ENCODE assay signal across 24 cellular contexts in genomic region chr10:7090529-7090928, GRCh38.
DNase-seq lines count a peak whose midpoint lies in the region; ATAC-seq and TF ChIP-seq lines count a peak whose summit lies in the region.
"Had no signal": no experiment of that assay in that cellular context is flagged by ENCODE, and none has a peak within 500 bp of the region (broad histone marks: within the 10 kb centered on the region; RNA-seq: fewer than 3 reads in every experiment).

No MANE protein-coding gene starts in this region.

- TF ChIP-seq CTCF in gastroesophageal sphincter (IDR thresholded peaks at IDR 0.05), result no peak
- TF ChIP-seq CTCF in sigmoid colon (IDR thresholded peaks at IDR 0.05), result no peak

- TF ChIP-seq POLR2A in gastroesophageal sphincter (IDR thresholded peaks at IDR 0.05), result no peak
- no peak for TF ChIP-seq POLR2A in sigmoid colon (IDR thresholded peaks at IDR 0.05)

- H3K4me2 ChIP-seq in BLaER1 treated with 17β-estradiol and CSF1 and Interleukin-3, amounts not matched to agents 10 nM and 100 nM, result peak overlapping the region in 7 of 11 experiments; percentile 2 to 51 (median 29); a peak in 11 of 22 replicates
- H3K4me2 ChIP-seq: GM23338 had no signal

- DNase-seq in NCI-H187 treated with DMSO at 0.1 percent for 48 hours (lab: John Stamatoyannopoulos, UW), result peak; percentile 46
- DNase-seq in sigmoid colon, result peak; percentile 80
- no peak for DNase-seq in GF-D8 (lab: John Stamatoyannopoulos, UW)
- DNase-seq: ACHN; activated CD4-positive, alpha-beta T cell treated with anti-CD3 and anti-CD28 coated beads for 1 hour; activated naive CD4-positive, alpha-beta T cell treated with Interleukin-2 at 50 U/mL for 16 hours; activated T-cell treated with anti-CD3 and anti-CD28 coated beads, Interleukin-2, amount 50 U/mL, for 4 hours; amygdala; C1 segment of cervical spinal cord; Calu3; islet precursor cell; NCI-H226; OCI-M1; retina; stimulated activated CD4-positive, alpha-beta T cell treated with anti-CD3 and anti-CD28 coated beads, Interleukin-15, amount 100 ng/mL, for 24 hours; substantia nigra had no signal

- H3K9me3 ChIP-seq in BLaER1 treated with 17β-estradiol and CSF1 and Interleukin-3, amounts not matched to agents 10 nM and 100 nM (replicated peaks in 1 of 11), result peaks cover 8 to 37% (median 26%) of the 10 kb centered on the region in 11 experiments; a peak in 19 of 22 replicates
- H3K9me3 ChIP-seq in gastroesophageal sphincter (no peaks in the 10 kb centered on the region), sigmoid colon (no peaks in the 10 kb centered on the region)
- H3K9me3 ChIP-seq: neutrophil, vagina had no signal

- WGBS in gastroesophageal sphincter (ENCODE audit: low coverage in 1 of 2), 2 donors, result 1 to 21% methylated on average over 5 of the region's 5 CpGs
- WGBS in sigmoid colon, 2 donors, result 62 to 64% methylated on average over 5 of the region's 5 CpGs

- no peaks in the 10 kb centered on the region for H3K27me3 ChIP-seq in BLaER1 treated with 17β-estradiol and CSF1 and Interleukin-3, amounts not matched to agents 10 nM and 100 nM
- H3K27me3 ChIP-seq in gastroesophageal sphincter (no peaks in the 10 kb centered on the region), sigmoid colon (peaks cover 0 to 3% (median 0%) of the 10 kb centered on the region in 3 donors)
- H3K27me3 ChIP-seq: neutrophil, vagina had no signal

- intact Hi-C loops in sigmoid colon (cut with DNase I), result loop anchor here (1.0 to 5.0 kb wide), 2 partner anchors 170 to 178 kb away; no protein-coding TSS in a partner anchor

- H3K36me3 ChIP-seq in BLaER1 treated with 17β-estradiol and CSF1 and Interleukin-3, amounts not matched to agents 10 nM and 100 nM, result peaks cover 0 to 13% (median 0%) of the 10 kb centered on the region in 11 experiments; a peak in 1 of 22 replicates
- H3K36me3 ChIP-seq in gastroesophageal sphincter, result no peaks in the 10 kb centered on the region
- no peaks in the 10 kb centered on the region for H3K36me3 ChIP-seq in sigmoid colon
- H3K36me3 ChIP-seq: neutrophil, vagina had no signal

- TF ChIP-seq EP300 in gastroesophageal sphincter (IDR thresholded peaks at IDR 0.05) (peak; percentile 29), sigmoid colon (IDR thresholded peaks at IDR 0.05) (peak in 1 of 4 donors; percentile 48)

- H4K20me1 ChIP-seq in BLaER1 treated with 17β-estradiol and CSF1 and Interleukin-3, amounts not matched to agents 10 nM and 100 nM, result no peaks in the 10 kb centered on the region

- peak overlapping the region in 8 of 11 experiments; percentile 47 to 94 (median 87); a peak in 15 of 22 replicates for H3K27ac ChIP-seq in BLaER1 treated with 17β-estradiol and CSF1 and Interleukin-3, amounts not matched to agents 10 nM and 100 nM
- H3K27ac ChIP-seq in gastroesophageal sphincter, result peak overlapping the region; percentile 70 to 95 (median 78)
- peak overlapping the region; percentile 0 to 81 (median 52) for H3K27ac ChIP-seq in sigmoid colon
- H3K27ac ChIP-seq: neutrophil, vagina had no signal

- no peak overlapping the region for H3K9ac ChIP-seq in BLaER1 treated with 17β-estradiol and CSF1 and Interleukin-3, amounts not matched to agents 10 nM and 100 nM

- ATAC-seq in gastroesophageal sphincter (peak; percentile 95), GM21576 (IDR thresholded peaks at IDR 0.05; ENCODE audit: unreplicated experiment) (no peak), HG02970 (IDR thresholded peaks at IDR 0.05; ENCODE audit: low FRiP score, unreplicated experiment) (no peak), HG03354 (IDR thresholded peaks at IDR 0.05; ENCODE audit: poor library complexity, severe bottlenecking, unreplicated experiment) (no peak)
- ATAC-seq: activated T-cell treated with anti-CD3 and anti-CD28 coated beads, Interleukin-2, amount 50 U/mL, for 4 hours; GM23338 had no signal

- H3K4me1 ChIP-seq in BLaER1 treated with 17β-estradiol and CSF1 and Interleukin-3, amounts not matched to agents 10 nM and 100 nM, result peaks cover 0 to 71% (median 54%) of the 10 kb centered on the region in 10 experiments; a peak in 17 of 20 replicates
- H3K4me1 ChIP-seq in gastroesophageal sphincter (peaks cover 0 to 51% (median 27%) of the 10 kb centered on the region in 3 donors), sigmoid colon (peaks cover 0 to 22% (median 13%) of the 10 kb centered on the region in 4 donors)

- no peak overlapping the region for H3K4me3 ChIP-seq in BLaER1 treated with 17β-estradiol and CSF1 and Interleukin-3, amounts not matched to agents 10 nM and 100 nM
- no peak overlapping the region for H3K4me3 ChIP-seq in gastroesophageal sphincter
- no peak overlapping the region for H3K4me3 ChIP-seq in sigmoid colon
- H3K4me3 ChIP-seq: GM23338, vagina had no signal
